In the genomic region with DNA sequence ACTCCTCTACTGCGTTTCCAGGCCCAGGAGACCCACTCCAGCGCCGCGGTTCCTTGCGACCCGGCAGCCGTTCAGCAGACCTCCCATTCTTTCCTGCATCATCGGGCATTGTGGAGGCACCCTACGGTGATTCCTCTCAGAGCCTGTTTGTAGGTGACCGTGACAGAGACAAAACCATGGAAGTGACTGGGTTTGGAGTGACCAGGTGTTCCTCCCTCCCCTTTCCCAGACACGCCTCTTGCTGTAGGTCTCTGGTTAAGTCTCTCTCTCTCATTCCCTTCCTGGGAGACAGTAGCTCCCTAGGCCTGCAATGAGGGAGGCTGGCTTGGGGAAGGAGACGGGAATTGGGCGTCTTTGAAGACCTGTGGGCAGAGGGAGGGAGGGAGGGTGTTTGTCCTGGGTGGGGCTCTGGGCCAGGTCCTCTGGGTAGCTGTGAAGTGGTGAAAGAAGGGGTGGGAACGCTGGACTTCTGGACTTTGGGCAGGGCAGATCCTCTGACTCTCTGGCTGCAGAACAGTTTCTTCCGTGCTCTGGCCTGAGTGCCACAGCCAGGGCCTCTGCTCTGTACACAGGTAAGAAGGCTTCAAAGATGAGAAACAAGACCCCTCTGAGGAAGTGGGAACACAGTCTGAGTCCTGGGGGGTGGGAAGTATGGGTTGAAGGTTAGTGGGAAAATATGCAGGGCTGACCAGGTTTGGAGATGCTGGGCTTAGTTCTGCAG, we compare ENCODE assay signal across 1 cellular context.
TF ChIP-seq lines count a peak whose summit lies in the region.

No MANE protein-coding gene starts in this region.

TF ChIP-seq in K562, 482 proteins besides CTCF, POLR2A, EP300 and RAD21 (continued from another document and continues in another):
- TF ChIP-seq, protein P1, sequence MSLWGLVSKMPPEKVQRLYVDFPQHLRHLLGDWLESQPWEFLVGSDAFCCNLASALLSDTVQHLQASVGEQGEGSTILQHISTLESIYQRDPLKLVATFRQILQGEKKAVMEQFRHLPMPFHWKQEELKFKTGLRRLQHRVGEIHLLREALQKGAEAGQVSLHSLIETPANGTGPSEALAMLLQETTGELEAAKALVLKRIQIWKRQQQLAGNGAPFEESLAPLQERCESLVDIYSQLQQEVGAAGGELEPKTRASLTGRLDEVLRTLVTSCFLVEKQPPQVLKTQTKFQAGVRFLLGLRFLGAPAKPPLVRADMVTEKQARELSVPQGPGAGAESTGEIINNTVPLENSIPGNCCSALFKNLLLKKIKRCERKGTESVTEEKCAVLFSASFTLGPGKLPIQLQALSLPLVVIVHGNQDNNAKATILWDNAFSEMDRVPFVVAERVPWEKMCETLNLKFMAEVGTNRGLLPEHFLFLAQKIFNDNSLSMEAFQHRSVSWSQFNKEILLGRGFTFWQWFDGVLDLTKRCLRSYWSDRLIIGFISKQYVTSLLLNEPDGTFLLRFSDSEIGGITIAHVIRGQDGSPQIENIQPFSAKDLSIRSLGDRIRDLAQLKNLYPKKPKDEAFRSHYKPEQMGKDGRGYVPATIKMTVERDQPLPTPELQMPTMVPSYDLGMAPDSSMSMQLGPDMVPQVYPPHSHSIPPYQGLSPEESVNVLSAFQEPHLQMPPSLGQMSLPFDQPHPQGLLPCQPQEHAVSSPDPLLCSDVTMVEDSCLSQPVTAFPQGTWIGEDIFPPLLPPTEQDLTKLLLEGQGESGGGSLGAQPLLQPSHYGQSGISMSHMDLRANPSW (CRISPR knock-in tag; IDR thresholded peaks at IDR 0.05), result no peak
- TF ChIP-seq CBX5 (IDR thresholded peaks at IDR 0.05; ENCODE audit: borderline replicate concordance, low read depth) (no peak), SP1 (CRISPR knock-in tag; IDR thresholded peaks at IDR 0.05) (no peak), KDM4B (IDR thresholded peaks at IDR 0.05; ENCODE audit: borderline replicate concordance in 2 of 2, low read depth in 1 of 2) (no peak), NONO (IDR thresholded peaks at IDR 0.05; ENCODE audit: low read depth in 2 of 2, low read length in 1 of 2) (no peak), SMARCB1 (IDR thresholded peaks at IDR 0.05; ENCODE audit: insufficient read length, low read depth) (no peak), TBL1XR1 (IDR thresholded peaks at IDR 0.05; ENCODE audit: low read length in 2 of 2) (no peak), ZFX (CRISPR knock-in tag; IDR thresholded peaks at IDR 0.05) (peak; percentile 48), CCNT2 (IDR thresholded peaks at IDR 0.05; ENCODE audit: borderline replicate concordance, extremely low read depth, insufficient read length, low read depth, low read length) (no peak), MBD2 (IDR thresholded peaks at IDR 0.05; ENCODE audit: borderline replicate concordance, low read depth) (no peak), ZKSCAN1 (IDR thresholded peaks at IDR 0.05; ENCODE audit: low read depth, low read length) (no peak), FOXK2 (conservative IDR thresholded peaks at IDR 0.05 in 1 of 2, IDR thresholded peaks at IDR 0.05 in 1 of 2; ENCODE audit: low read depth in 2 of 2) (no peak), SMARCA4 (IDR thresholded peaks at IDR 0.05) (peak; percentile 54; the same call in 1 of the 2 replicates), PHB2 (IDR thresholded peaks at IDR 0.05; ENCODE audit: low read depth) (no peak), ZNF12 (CRISPR knock-in tag; IDR thresholded peaks at IDR 0.05) (0 out of 2 replicates have a peak, but pooled peaks have one; percentile 42), ZNF699 (CRISPR knock-in tag; IDR thresholded peaks at IDR 0.05; ENCODE audit: insufficient replicate concordance) (no peak), NELFE (IDR thresholded peaks at IDR 0.05; ENCODE audit: insufficient read depth, insufficient read length) (no peak), KLF16 (IDR thresholded peaks at IDR 0.05) (no peak), YBX1 (IDR thresholded peaks at IDR 0.05) (no peak), SNRNP70 (optimal IDR thresholded peaks at IDR 0.05; ENCODE audit: low read depth, low read length) (no peak), HMG20B (CRISPR knock-in tag; IDR thresholded peaks at IDR 0.05) (no peak), HCFC1 (IDR thresholded peaks at IDR 0.05; ENCODE audit: low read depth, low read length) (no peak), ERF (CRISPR knock-in tag; IDR thresholded peaks at IDR 0.05) (no peak), ZNF316 (IDR thresholded peaks at IDR 0.05) (no peak), ZSCAN32 (CRISPR knock-in tag; IDR thresholded peaks at IDR 0.05) (no peak), XRCC4 (IDR thresholded peaks at IDR 0.05; ENCODE audit: extremely low read depth, insufficient read depth, insufficient read length) (no peak), MIER1 (IDR thresholded peaks at IDR 0.05; ENCODE audit: low read depth) (0 out of 2 replicates have a peak, but pooled peaks have one; percentile 9), ZNF175 (CRISPR knock-in tag; IDR thresholded peaks at IDR 0.05; ENCODE audit: low read depth) (no peak), PYGO2 (tag; IDR thresholded peaks at IDR 0.05) (no peak), KAT7 (CRISPR knock-in tag; IDR thresholded peaks at IDR 0.05; ENCODE audit: borderline replicate concordance) (peak; percentile 88; the same call in 1 of the 2 replicates)
- TF ChIP-seq, protein P2, sequence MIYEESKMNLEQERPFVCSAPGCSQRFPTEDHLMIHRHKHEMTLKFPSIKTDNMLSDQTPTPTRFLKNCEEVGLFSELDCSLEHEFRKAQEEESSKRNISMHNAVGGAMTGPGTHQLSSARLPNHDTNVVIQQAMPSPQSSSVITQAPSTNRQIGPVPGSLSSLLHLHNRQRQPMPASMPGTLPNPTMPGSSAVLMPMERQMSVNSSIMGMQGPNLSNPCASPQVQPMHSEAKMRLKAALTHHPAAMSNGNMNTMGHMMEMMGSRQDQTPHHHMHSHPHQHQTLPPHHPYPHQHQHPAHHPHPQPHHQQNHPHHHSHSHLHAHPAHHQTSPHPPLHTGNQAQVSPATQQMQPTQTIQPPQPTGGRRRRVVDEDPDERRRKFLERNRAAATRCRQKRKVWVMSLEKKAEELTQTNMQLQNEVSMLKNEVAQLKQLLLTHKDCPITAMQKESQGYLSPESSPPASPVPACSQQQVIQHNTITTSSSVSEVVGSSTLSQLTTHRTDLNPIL (CRISPR knock-in tag; IDR thresholded peaks at IDR 0.05), result no peak
- TF ChIP-seq, protein P3, sequence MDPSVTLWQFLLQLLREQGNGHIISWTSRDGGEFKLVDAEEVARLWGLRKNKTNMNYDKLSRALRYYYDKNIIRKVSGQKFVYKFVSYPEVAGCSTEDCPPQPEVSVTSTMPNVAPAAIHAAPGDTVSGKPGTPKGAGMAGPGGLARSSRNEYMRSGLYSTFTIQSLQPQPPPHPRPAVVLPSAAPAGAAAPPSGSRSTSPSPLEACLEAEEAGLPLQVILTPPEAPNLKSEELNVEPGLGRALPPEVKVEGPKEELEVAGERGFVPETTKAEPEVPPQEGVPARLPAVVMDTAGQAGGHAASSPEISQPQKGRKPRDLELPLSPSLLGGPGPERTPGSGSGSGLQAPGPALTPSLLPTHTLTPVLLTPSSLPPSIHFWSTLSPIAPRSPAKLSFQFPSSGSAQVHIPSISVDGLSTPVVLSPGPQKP (CRISPR knock-in tag; IDR thresholded peaks at IDR 0.05), result no peak
- TF ChIP-seq, protein P4, sequence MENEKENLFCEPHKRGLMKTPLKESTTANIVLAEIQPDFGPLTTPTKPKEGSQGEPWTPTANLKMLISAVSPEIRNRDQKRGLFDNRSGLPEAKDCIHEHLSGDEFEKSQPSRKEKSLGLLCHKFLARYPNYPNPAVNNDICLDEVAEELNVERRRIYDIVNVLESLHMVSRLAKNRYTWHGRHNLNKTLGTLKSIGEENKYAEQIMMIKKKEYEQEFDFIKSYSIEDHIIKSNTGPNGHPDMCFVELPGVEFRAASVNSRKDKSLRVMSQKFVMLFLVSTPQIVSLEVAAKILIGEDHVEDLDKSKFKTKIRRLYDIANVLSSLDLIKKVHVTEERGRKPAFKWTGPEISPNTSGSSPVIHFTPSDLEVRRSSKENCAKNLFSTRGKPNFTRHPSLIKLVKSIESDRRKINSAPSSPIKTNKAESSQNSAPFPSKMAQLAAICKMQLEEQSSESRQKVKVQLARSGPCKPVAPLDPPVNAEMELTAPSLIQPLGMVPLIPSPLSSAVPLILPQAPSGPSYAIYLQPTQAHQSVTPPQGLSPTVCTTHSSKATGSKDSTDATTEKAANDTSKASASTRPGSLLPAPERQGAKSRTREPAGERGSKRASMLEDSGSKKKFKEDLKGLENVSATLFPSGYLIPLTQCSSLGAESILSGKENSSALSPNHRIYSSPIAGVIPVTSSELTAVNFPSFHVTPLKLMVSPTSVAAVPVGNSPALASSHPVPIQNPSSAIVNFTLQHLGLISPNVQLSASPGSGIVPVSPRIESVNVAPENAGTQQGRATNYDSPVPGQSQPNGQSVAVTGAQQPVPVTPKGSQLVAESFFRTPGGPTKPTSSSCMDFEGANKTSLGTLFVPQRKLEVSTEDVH (IDR thresholded peaks at IDR 0.05; ENCODE audit: low read depth, partially characterized antibody), result no peak
- TF ChIP-seq, protein P5, sequence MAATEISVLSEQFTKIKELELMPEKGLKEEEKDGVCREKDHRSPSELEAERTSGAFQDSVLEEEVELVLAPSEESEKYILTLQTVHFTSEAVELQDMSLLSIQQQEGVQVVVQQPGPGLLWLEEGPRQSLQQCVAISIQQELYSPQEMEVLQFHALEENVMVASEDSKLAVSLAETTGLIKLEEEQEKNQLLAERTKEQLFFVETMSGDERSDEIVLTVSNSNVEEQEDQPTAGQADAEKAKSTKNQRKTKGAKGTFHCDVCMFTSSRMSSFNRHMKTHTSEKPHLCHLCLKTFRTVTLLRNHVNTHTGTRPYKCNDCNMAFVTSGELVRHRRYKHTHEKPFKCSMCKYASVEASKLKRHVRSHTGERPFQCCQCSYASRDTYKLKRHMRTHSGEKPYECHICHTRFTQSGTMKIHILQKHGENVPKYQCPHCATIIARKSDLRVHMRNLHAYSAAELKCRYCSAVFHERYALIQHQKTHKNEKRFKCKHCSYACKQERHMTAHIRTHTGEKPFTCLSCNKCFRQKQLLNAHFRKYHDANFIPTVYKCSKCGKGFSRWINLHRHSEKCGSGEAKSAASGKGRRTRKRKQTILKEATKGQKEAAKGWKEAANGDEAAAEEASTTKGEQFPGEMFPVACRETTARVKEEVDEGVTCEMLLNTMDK (IDR thresholded peaks at IDR 0.05; ENCODE audit: borderline replicate concordance, insufficient read depth, low read depth, low read length, poor library complexity, severe bottlenecking), result no peak
- TF ChIP-seq, protein P6, sequence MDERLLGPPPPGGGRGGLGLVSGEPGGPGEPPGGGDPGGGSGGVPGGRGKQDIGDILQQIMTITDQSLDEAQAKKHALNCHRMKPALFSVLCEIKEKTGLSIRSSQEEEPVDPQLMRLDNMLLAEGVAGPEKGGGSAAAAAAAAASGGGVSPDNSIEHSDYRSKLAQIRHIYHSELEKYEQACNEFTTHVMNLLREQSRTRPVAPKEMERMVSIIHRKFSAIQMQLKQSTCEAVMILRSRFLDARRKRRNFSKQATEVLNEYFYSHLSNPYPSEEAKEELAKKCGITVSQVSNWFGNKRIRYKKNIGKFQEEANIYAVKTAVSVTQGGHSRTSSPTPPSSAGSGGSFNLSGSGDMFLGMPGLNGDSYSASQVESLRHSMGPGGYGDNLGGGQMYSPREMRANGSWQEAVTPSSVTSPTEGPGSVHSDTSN (CRISPR knock-in tag; IDR thresholded peaks at IDR 0.05; ENCODE audit: low read depth), result no peak
- TF ChIP-seq, protein P6 (tag; conservative IDR thresholded peaks at IDR 0.05; ENCODE audit: low read depth), result no peak
- TF ChIP-seq, protein P7, sequence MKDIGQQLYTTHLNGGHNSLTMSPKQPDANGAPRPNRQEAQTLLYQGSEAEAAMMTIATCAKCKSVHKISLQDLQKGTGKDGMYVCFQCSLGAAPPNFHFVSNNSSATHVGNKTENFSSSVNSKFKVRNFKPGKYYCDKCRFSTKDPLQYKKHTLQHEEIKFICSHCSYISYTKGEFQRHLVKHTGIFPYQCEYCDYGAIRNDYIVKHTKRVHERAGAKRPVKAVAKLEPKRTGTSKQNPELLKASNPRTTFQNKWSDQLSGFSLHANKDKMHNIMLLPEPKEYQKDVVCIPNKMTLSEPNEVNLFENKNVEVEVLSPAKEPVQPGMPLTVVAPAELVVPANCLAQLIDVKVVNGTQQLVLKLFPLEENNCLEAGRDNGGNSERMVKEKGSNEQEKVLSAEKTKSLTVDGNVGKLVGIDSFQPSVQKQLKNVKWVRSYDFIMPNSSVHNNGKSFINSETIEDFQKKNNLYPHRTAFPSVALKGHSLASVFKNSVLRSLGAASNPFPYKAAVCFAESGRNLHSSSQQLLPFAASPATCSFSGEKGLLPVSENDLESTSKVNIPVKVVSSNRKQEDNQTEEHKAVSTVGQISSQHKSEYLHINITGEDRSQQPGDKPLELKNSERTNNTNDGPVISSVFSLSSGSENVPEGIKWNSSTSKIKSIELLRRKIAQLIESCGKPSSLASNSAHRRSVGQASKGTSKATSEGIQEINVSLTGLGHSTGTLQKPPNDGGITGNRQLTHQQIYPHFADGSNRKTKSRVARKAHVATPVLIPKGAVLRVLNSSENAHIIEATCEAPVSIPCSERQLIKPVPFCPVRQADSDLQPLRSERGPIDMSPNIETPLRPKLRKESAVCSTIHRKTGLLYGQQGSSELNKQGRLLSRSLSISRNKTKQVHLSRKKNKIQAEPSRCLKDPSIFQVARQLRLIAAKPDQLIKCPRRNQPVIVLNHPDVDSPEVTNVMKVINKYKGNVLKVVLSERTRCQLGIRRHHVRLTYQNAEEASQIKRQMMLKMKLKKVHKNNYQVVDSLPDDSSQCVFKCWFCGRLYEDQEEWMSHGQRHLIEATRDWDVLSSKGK (CRISPR knock-in tag; IDR thresholded peaks at IDR 0.05), result no peak
- TF ChIP-seq, protein P8, sequence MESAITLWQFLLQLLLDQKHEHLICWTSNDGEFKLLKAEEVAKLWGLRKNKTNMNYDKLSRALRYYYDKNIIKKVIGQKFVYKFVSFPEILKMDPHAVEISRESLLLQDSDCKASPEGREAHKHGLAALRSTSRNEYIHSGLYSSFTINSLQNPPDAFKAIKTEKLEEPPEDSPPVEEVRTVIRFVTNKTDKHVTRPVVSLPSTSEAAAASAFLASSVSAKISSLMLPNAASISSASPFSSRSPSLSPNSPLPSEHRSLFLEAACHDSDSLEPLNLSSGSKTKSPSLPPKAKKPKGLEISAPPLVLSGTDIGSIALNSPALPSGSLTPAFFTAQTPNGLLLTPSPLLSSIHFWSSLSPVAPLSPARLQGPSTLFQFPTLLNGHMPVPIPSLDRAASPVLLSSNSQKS (CRISPR knock-in tag; IDR thresholded peaks at IDR 0.05), result no peak
- TF ChIP-seq, protein P9, sequence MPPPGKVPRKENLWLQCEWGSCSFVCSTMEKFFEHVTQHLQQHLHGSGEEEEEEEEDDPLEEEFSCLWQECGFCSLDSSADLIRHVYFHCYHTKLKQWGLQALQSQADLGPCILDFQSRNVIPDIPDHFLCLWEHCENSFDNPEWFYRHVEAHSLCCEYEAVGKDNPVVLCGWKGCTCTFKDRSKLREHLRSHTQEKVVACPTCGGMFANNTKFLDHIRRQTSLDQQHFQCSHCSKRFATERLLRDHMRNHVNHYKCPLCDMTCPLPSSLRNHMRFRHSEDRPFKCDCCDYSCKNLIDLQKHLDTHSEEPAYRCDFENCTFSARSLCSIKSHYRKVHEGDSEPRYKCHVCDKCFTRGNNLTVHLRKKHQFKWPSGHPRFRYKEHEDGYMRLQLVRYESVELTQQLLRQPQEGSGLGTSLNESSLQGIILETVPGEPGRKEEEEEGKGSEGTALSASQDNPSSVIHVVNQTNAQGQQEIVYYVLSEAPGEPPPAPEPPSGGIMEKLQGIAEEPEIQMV (tag; conservative IDR thresholded peaks at IDR 0.05; ENCODE audit: low read depth), result no peak
